Comparison of ENCODE assay signal across 8 cellular contexts in the genomic region with DNA sequence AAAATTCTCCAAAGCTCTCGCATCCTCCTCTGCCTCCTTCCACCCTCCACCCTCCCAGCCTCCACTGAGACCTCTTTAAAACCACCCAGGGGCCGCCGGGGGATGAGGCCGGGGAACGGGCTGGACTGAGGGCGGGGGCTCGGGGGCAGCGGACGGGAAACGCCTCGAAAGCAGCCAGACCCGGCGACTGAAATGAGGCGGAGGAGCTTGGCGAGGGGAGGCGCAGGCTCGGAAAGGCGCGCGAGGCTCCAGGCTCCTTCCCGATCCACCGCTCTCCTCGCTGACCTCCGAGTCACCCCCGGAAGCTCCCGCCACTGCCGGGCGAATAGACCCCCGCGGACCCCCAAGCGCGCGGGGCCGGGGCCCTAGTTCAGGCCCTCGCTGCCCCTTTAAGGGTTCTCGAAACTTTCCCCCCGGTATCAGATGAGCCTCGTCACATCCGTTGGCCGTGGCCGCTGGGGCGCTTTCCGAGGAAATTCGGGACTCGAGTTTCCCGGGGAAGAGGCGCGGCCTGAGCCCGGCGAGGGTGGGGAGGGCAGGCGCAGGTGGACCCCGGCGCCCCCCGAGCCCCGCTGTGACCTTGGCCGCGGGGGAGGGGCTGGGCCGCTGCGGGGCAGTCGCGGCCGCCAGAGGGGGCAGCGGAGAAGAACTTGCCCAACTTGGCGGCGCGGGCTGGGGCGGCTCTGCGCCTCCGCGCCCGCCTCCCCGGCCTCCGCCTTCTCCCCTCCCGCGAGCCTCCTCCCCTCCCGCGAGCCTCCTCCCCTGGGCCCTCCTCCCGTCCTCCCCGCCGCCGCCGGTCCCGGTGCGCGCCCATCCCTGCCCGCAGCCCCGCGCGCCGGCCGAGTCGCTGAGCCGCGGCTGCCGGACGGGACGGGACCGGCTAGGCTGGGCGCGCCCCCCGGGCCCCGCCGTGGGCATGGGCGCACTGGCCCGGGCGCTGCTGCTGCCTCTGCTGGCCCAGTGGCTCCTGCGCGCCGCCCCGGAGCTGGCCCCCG. TPM values are rescaled to one million over a fixed set of nuclear protein-coding genes. Genes with fewer than 3 reads are reported as not detected.
DNase-seq lines count a peak whose midpoint lies in the region; ATAC-seq and TF ChIP-seq lines count a peak whose summit lies in the region.

A gene (plus strand): TSS at position 813 of the 995 bp plus-strand sequence. CDS start 104 bp downstream, at position 917.

- H3K4me1 Mint-ChIP-seq in activated B cell treated with CpG ODN at 0.5 μM for 24 hours = peaks cover 26% of the 10 kb centered on the region

- H3K27ac Mint-ChIP-seq in activated B cell treated with CpG ODN at 0.5 μM for 24 hours = peak within 1 kb of the TSS; percentile 69

- POLR2A ChIA-PET in activated B cell treated with CpG ODN at 0.5 μM for 24 hours (lab: Charles Lee) = interaction anchor here (0.8 to 2.2 kb wide), 7 partner anchors 30 to 1818 kb away, joined by 3 to 9 read pairs (median 5); a partner anchor contains a TSS

- peak; percentile 19 to 84 (median 74) for DNase-seq in NCI-H1417 (lab: John Stamatoyannopoulos, UW)
- DNase-seq in NCI-H1417 treated with DMSO at 0.1 percent for 48 hours (lab: John Stamatoyannopoulos, UW) = no peak
- DNase-seq in Jurkat, Clone E6-1 (ENCODE audit: low read depth, low spot score) = peak; percentile 41
- peak; percentile 77 for DNase-seq in activated B cell treated with CpG ODN at 0.5 μM for 24 hours
- DNase-seq in dermis blood vessel endothelial cell = peak; percentile 83
- DNase-seq in left kidney (ENCODE audit: low read depth, low spot score) = peak; percentile 87
- DNase-seq in stimulated activated CD4-positive, alpha-beta T cell treated with anti-CD3 and anti-CD28 coated beads, Interleukin-1b, Interleukin-23, amount 100 ng/mL, for 4 hours (ENCODE audit: low read depth in 2 of 2) = peak; percentile 2 to 35
- no peak for DNase-seq in cerebellar nuclear complex (lab: John Stamatoyannopoulos, UW)

- peaks cover 5% of the 10 kb centered on the region for H3K27me3 Mint-ChIP-seq in activated B cell treated with CpG ODN at 0.5 μM for 24 hours

- peak within 1 kb of the TSS; percentile 52 for H3K4me3 ChIP-seq in Jurkat, Clone E6-1 (ENCODE audit: low read length)

- CTCF ChIA-PET in activated B cell treated with CpG ODN at 0.5 μM for 24 hours (lab: Charles Lee) = interaction anchor here (0.7 to 7.7 kb wide), 5 partner anchors 15 to 115 kb away, joined by 3 to 49 read pairs (median 4); no protein-coding TSS in a partner anchor

- H3K9me3 Mint-ChIP-seq in activated B cell treated with CpG ODN at 0.5 μM for 24 hours = no peaks in the 10 kb centered on the region

- TF ChIP-seq CTCF in activated B cell treated with CpG ODN at 0.5 μM for 24 hours (IDR thresholded peaks at IDR 0.05) = no peak

- intact Hi-C loops in activated B cell treated with CpG ODN at 0.5 μM for 24 hours (cut with micrococcal nuclease) = loop anchor here (1.0 to 10.0 kb wide), 6 partner anchors 67 to 1983 kb away; a partner anchor contains a TSS

- no peaks in the 10 kb centered on the region for H3K36me3 Mint-ChIP-seq in activated B cell treated with CpG ODN at 0.5 μM for 24 hours (ENCODE audit: low read depth)

- peak within 1 kb of the TSS; percentile 88 for H3K4me3 Mint-ChIP-seq in activated B cell treated with CpG ODN at 0.5 μM for 24 hours

- ATAC-seq in activated B cell treated with CpG ODN at 0.5 μM for 24 hours (ENCODE audit: low read depth) = peak; percentile 87

RNA-seq across cellular contexts. Expression of the gene that starts here (rescaled TPM):
- 19.1 TPM for polyA plus RNA-seq in Jurkat, Clone E6-1 (2012; ENCODE audit: insufficient read depth, insufficient read length)
- total RNA-seq in activated B cell treated with CpG ODN at 0.5 μM for 24 hours (13.0 and 17.1 TPM in 2 replicates), dermis blood vessel endothelial cell (571 and 696 TPM in 2 replicates)

Comparison
In these comparisons a context has a peak if more than half of its experiments do, and no peak if none do; other contexts are left out.
1. RNA of the gene that starts here (total RNA-seq): 571 to 696 TPM in dermis blood vessel endothelial cell; 13.0 to 17.1 TPM in activated B cell treated with CpG ODN at 0.5 μM for 24 hours; every median in the first group is over 10 times any median in the second.
2. DNase-seq: peak in NCI-H1417 (3 of 3), Jurkat, Clone E6-1 (single experiment), activated B cell treated with CpG ODN at 0.5 μM for 24 hours (single experiment), dermis blood vessel endothelial cell (single experiment), left kidney (single experiment) and stimulated activated CD4-positive, alpha-beta T cell treated with anti-CD3 and anti-CD28 coated beads, Interleukin-1b, Interleukin-23, amount 100 ng/mL, for 4 hours (2 of 2); none in NCI-H1417 treated with DMSO at 0.1 percent for 48 hours (single experiment) and cerebellar nuclear complex (0 of 2).